Comparison of ENCODE assay signal across 9 cellular contexts in the genomic region with DNA sequence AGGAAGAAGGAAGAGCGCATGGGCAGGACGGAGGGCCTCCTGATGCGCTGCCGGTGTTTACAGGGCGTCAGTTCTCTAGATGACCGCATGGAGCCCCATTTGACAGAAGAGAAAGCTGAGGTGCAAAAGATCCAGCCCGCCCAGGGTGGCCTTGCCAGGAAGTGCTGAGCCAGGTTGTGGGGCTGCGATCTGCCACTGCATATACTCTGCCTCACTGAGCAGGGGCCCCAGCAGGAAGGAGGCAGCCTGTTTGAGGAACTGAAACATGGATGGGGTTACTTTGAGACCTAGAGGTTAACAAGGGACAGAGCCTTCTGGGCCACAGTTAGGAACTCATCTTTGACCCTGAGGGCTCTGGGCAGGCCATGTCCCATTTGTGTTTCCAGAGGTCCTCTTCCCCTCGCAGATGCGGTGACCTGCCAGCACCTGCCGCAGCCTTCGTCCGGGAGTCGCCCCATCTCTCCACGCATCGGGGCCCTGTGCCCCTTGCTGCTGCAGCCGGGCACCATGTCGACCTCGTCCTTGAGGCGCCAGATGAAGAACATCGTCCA. TPM values are rescaled to one million over a fixed set of nuclear protein-coding genes. Genes with fewer than 3 reads are reported as not detected.
DNase-seq lines count a peak whose midpoint lies in the region; ATAC-seq and TF ChIP-seq lines count a peak whose summit lies in the region.
"Had no signal": no experiment of that assay in that cellular context is flagged by ENCODE, and none has a peak within 500 bp of the region (broad histone marks: within the 10 kb centered on the region; RNA-seq: fewer than 3 reads in every experiment).

No MANE protein-coding gene starts in this region.

- H3K4me1 ChIP-seq in SK-N-SH (ENCODE audit: control insufficient read depth in 1 of 2, insufficient read depth in 2 of 2, low read depth in 1 of 2, low read length in 1 of 2) = peaks cover 0 to 28% of the 10 kb centered on the region in 2 experiments; a peak in 2 of 4 replicates

- peaks cover 75% of the 10 kb centered on the region for H4K20me1 ChIP-seq in SK-N-SH (ENCODE audit: insufficient read depth)

- H3K9me3 ChIP-seq in SK-N-SH = no peaks in the 10 kb centered on the region

- no peak for TF ChIP-seq EP300 in SK-N-SH (IDR thresholded peaks at IDR 0.05; ENCODE audit: borderline replicate concordance in 1 of 2, low read depth in 1 of 2, low read length in 1 of 2)

- no peaks in the 10 kb centered on the region for H3K27me3 ChIP-seq in SK-N-SH (ENCODE audit: insufficient read depth)

- no peak overlapping the region for H3K27ac ChIP-seq in SK-N-SH (ENCODE audit: low read depth in 2 of 2, low read length in 1 of 2)
- H3K27ac ChIP-seq: 22Rv1 had no signal

- DNase-seq in SK-N-SH (no peak), SIG-M5 (lab: John Stamatoyannopoulos, UW) (peak; percentile 78), medulla oblongata (ENCODE audit: extremely low spot score) (peak; percentile 68), AG20443 (ENCODE audit: low spot score) (no peak), cortex of kidney (lab: John Stamatoyannopoulos, UW) (no peak), NCI-H1417 treated with DMSO at 0.1 percent for 48 hours (lab: John Stamatoyannopoulos, UW) (no peak)

- WGBS in SK-N-SH (ENCODE audit: low lambda C conversion rate) = 95% methylated on average over 20 of the region's 21 CpGs

- ATAC-seq in SK-N-SH treated with all-trans-retinoic acid at 6 μM for 48 hours (no peak), HG02870 (IDR thresholded peaks at IDR 0.05; ENCODE audit: unreplicated experiment) (peak; percentile 68)

- no peak overlapping the region for H2AFZ ChIP-seq in SK-N-SH (ENCODE audit: low read depth)

- H3K4me2 ChIP-seq in SK-N-SH = peak overlapping the region; percentile 97; the same call in 1 of the 2 replicates

- peaks cover 92% of the 10 kb centered on the region for H3K79me2 ChIP-seq in SK-N-SH (ENCODE audit: insufficient read depth)

- H3F3A ChIP-seq in SK-N-SH (replicated peaks; ENCODE audit: insufficient read depth) = peaks cover 10% of the 10 kb centered on the region

- H3K36me3 ChIP-seq in SK-N-SH (replicated peaks in 1 of 2; ENCODE audit: control insufficient read depth in 1 of 2, insufficient read depth in 2 of 2, low read length in 1 of 2) = peaks cover 20 to 43% of the 10 kb centered on the region in 2 experiments

- H3K9ac ChIP-seq in SK-N-SH = no peak overlapping the region

- CTCF ChIA-PET in SK-N-SH (lab: Yijun Ruan, JAX) = no interaction called here

- POLR2A ChIA-PET in SK-N-SH (lab: Yijun Ruan, JAX) = no interaction called here

- TF ChIP-seq CTCF in SK-N-SH (IDR thresholded peaks at IDR 0.05) = no peak

- H3K4me3 ChIP-seq in SK-N-SH (ENCODE audit: low read depth in 2 of 2, low read length in 1 of 2) = no peak overlapping the region

- H3K9me2 ChIP-seq in SK-N-SH = no peaks in the 10 kb centered on the region

- no peak for TF ChIP-seq RAD21 in SK-N-SH (IDR thresholded peaks at IDR 0.05; ENCODE audit: low read length)

TF ChIP-seq in SK-N-SH, 30 proteins besides CTCF, POLR2A, EP300 and RAD21 (continues in another document):
- TF ChIP-seq GATA2 (CRISPR knock-in tag; IDR thresholded peaks at IDR 0.05) = no peak
- no peak for TF ChIP-seq SMC3 (IDR thresholded peaks at IDR 0.05; ENCODE audit: low read depth, low read length)
- no peak for TF ChIP-seq RFX5 (IDR thresholded peaks at IDR 0.05; ENCODE audit: low read length)
- TF ChIP-seq, protein P1, sequence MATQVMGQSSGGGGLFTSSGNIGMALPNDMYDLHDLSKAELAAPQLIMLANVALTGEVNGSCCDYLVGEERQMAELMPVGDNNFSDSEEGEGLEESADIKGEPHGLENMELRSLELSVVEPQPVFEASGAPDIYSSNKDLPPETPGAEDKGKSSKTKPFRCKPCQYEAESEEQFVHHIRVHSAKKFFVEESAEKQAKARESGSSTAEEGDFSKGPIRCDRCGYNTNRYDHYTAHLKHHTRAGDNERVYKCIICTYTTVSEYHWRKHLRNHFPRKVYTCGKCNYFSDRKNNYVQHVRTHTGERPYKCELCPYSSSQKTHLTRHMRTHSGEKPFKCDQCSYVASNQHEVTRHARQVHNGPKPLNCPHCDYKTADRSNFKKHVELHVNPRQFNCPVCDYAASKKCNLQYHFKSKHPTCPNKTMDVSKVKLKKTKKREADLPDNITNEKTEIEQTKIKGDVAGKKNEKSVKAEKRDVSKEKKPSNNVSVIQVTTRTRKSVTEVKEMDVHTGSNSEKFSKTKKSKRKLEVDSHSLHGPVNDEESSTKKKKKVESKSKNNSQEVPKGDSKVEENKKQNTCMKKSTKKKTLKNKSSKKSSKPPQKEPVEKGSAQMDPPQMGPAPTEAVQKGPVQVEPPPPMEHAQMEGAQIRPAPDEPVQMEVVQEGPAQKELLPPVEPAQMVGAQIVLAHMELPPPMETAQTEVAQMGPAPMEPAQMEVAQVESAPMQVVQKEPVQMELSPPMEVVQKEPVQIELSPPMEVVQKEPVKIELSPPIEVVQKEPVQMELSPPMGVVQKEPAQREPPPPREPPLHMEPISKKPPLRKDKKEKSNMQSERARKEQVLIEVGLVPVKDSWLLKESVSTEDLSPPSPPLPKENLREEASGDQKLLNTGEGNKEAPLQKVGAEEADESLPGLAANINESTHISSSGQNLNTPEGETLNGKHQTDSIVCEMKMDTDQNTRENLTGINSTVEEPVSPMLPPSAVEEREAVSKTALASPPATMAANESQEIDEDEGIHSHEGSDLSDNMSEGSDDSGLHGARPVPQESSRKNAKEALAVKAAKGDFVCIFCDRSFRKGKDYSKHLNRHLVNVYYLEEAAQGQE (IDR thresholded peaks at IDR 0.05; ENCODE audit: low read depth, low read length) = no peak
- no peak for TF ChIP-seq RCOR1 (IDR thresholded peaks at IDR 0.05; ENCODE audit: low read length)
- no peak for TF ChIP-seq SIN3A (IDR thresholded peaks at IDR 0.05; ENCODE audit: borderline replicate concordance, low read depth, low read length)
- no peak for TF ChIP-seq TAF1 (IDR thresholded peaks at IDR 0.05; ENCODE audit: borderline replicate concordance, low read depth, low read length)
- no peak for TF ChIP-seq RXRA (IDR thresholded peaks at IDR 0.05; ENCODE audit: borderline replicate concordance, low read depth)
- TF ChIP-seq FOSL2 (IDR thresholded peaks at IDR 0.05; ENCODE audit: borderline replicate concordance, low read depth) = no peak
- TF ChIP-seq POLR2AphosphoS5 (IDR thresholded peaks at IDR 0.05; ENCODE audit: low read depth, low read length) = no peak

TF ChIP-seq in SK-N-SH treated with all-trans-retinoic acid at 6 μM for 48 hours, 23 proteins besides CTCF, POLR2A, EP300 and RAD21 (continues in another document):
- TF ChIP-seq SNAI2 (CRISPR knock-in tag; IDR thresholded peaks at IDR 0.05) = no peak
- no peak for TF ChIP-seq OSR1 (CRISPR knock-in tag; IDR thresholded peaks at IDR 0.05)
- TF ChIP-seq, protein P2, sequence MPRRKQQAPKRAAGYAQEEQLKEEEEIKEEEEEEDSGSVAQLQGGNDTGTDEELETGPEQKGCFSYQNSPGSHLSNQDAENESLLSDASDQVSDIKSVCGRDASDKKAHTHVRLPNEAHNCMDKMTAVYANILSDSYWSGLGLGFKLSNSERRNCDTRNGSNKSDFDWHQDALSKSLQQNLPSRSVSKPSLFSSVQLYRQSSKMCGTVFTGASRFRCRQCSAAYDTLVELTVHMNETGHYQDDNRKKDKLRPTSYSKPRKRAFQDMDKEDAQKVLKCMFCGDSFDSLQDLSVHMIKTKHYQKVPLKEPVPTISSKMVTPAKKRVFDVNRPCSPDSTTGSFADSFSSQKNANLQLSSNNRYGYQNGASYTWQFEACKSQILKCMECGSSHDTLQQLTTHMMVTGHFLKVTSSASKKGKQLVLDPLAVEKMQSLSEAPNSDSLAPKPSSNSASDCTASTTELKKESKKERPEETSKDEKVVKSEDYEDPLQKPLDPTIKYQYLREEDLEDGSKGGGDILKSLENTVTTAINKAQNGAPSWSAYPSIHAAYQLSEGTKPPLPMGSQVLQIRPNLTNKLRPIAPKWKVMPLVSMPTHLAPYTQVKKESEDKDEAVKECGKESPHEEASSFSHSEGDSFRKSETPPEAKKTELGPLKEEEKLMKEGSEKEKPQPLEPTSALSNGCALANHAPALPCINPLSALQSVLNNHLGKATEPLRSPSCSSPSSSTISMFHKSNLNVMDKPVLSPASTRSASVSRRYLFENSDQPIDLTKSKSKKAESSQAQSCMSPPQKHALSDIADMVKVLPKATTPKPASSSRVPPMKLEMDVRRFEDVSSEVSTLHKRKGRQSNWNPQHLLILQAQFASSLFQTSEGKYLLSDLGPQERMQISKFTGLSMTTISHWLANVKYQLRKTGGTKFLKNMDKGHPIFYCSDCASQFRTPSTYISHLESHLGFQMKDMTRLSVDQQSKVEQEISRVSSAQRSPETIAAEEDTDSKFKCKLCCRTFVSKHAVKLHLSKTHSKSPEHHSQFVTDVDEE (CRISPR knock-in tag; IDR thresholded peaks at IDR 0.05) = no peak
- no peak for TF ChIP-seq TCF4 (CRISPR knock-in tag; IDR thresholded peaks at IDR 0.05; ENCODE audit: borderline replicate concordance)
- no peak for TF ChIP-seq ZC3H10 (CRISPR knock-in tag; IDR thresholded peaks at IDR 0.05)
- TF ChIP-seq, protein P3, sequence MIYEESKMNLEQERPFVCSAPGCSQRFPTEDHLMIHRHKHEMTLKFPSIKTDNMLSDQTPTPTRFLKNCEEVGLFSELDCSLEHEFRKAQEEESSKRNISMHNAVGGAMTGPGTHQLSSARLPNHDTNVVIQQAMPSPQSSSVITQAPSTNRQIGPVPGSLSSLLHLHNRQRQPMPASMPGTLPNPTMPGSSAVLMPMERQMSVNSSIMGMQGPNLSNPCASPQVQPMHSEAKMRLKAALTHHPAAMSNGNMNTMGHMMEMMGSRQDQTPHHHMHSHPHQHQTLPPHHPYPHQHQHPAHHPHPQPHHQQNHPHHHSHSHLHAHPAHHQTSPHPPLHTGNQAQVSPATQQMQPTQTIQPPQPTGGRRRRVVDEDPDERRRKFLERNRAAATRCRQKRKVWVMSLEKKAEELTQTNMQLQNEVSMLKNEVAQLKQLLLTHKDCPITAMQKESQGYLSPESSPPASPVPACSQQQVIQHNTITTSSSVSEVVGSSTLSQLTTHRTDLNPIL (CRISPR knock-in tag; IDR thresholded peaks at IDR 0.05; ENCODE audit: low read depth) = no peak
- TF ChIP-seq ZNF70 (CRISPR knock-in tag; IDR thresholded peaks at IDR 0.05) = no peak

RNA-seq across cellular contexts. Expression of a gene that starts 3.2 kb away (rescaled TPM):
- polyA plus RNA-seq in SK-N-SH (2012; rRNA removed) = 72.0 and 134 TPM in 2 replicates
- polyA plus RNA-seq in SK-N-SH (2012; cell fraction: cytosol; rRNA removed) = 63.8 and 104 TPM in 2 replicates
- 83.4 and 133 TPM in 2 replicates for polyA plus RNA-seq in SK-N-SH (2012; cell fraction: nucleus; rRNA removed)

RNA-seq across cellular contexts. Expression of a gene that starts 23.4 kb away (rescaled TPM):
- 217 and 321 TPM in 2 replicates for polyA plus RNA-seq in SK-N-SH (2012; rRNA removed)
- polyA plus RNA-seq in SK-N-SH (2012; cell fraction: cytosol; rRNA removed) = 124 and 156 TPM in 2 replicates
- polyA plus RNA-seq in SK-N-SH (2012; cell fraction: nucleus; rRNA removed) = 370 and 570 TPM in 2 replicates

RNA-seq across cellular contexts. Expression of a gene that starts 30.2 kb away (rescaled TPM):
- 20.1 and 27.1 TPM in 2 replicates for polyA plus RNA-seq in SK-N-SH (2012; rRNA removed)
- polyA plus RNA-seq in SK-N-SH (2012; cell fraction: cytosol; rRNA removed) = 16.0 and 19.9 TPM in 2 replicates
- 37.5 and 65.8 TPM in 2 replicates for polyA plus RNA-seq in SK-N-SH (2012; cell fraction: nucleus; rRNA removed)

RNA-seq across cellular contexts. Expression of a gene that starts 34.7 kb away (rescaled TPM):
- 24.2 and 24.7 TPM in 2 replicates for polyA plus RNA-seq in SK-N-SH (2012; rRNA removed)
- 14.5 and 20.7 TPM in 2 replicates for polyA plus RNA-seq in SK-N-SH (2012; cell fraction: cytosol; rRNA removed)
- 27.5 and 35.6 TPM in 2 replicates for polyA plus RNA-seq in SK-N-SH (2012; cell fraction: nucleus; rRNA removed)

RNA-seq across cellular contexts. Expression of a gene that starts 37.4 kb away (rescaled TPM):
- polyA plus RNA-seq in SK-N-SH (2012; rRNA removed) = 14.0 and 21.9 TPM in 2 replicates
- polyA plus RNA-seq in SK-N-SH (2012; cell fraction: cytosol; rRNA removed) = 16.3 and 18.1 TPM in 2 replicates
- 76.2 and 102 TPM in 2 replicates for polyA plus RNA-seq in SK-N-SH (2012; cell fraction: nucleus; rRNA removed)

Comparison
In these comparisons a context has a peak if more than half of its experiments do, and no peak if none do; other contexts are left out.
1. DNase-seq: peak in SIG-M5 (single experiment) and medulla oblongata (single experiment); none in SK-N-SH (single experiment), AG20443 (single experiment), cortex of kidney (single experiment) and NCI-H1417 treated with DMSO at 0.1 percent for 48 hours (single experiment).